Comparison of ENCODE assay signal across 8 cellular contexts in the genomic region with DNA sequence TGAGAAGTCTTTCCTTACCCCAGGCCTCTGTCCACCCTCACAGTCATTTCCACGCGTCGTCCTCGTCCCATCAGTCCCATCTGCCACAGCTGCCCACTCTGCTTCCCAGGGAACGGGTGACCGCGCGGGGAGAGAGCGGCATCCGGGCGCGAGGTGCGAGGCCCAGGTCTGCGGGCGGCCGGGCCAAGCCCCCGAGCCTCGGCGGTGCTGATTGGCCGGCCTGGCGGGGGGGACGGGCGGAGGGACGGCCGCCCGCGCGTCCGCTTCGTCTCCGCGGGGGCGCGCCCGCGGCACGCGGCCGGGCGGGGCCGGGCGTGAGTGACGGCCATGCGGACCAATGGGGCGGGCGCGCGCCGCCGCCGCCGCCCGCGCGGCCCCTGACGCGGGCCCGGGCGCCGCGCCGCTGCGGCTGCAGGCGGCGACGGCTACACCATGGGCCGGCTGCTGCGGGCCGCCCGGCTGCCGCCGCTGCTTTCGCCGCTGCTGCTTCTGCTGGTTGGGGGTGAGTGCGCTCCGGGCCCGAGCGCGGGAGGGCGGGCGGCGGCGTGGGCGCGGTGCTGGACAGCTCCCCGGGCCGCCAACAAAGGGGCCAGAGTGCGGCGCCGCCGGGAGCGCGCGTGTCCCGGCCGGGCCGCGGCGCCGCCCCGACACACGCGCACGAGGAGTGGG. TPM values are rescaled to one million over a fixed set of nuclear protein-coding genes. Genes with fewer than 3 reads are reported as not detected.
DNase-seq lines count a peak whose midpoint lies in the region; ATAC-seq and TF ChIP-seq lines count a peak whose summit lies in the region.

PODXL2 (plus strand) TSS at position 398 of the 669 bp plus-strand sequence; CDS start at position 433, 35 bp downstream.

- intact Hi-C loops in A673 (cut with micrococcal nuclease; ENCODE audit: unreplicated experiment), result no loop called here

- no TSS peak for BruUV-seq in A673 (replicated peaks; lab: Mats Ljungman, UMichigan)

- H3K4me3 Mint-ChIP-seq in memory B cell, result peak within 1 kb of the TSS; percentile 80
- H3K4me3 Mint-ChIP-seq in stimulated activated memory B cell treated with anti-CD40 and anti-IgM and Interleukin-4, amounts not matched to agents 10 μg/mL and 1 μg/mL and 100 μg/mL, for 72 hours, result peak within 1 kb of the TSS; percentile 76

- no peaks in the 10 kb centered on the region for H3K9me2 ChIP-seq in MM.1S (replicated peaks; ENCODE audit: insufficient read depth, low read length)

- H3K9ac ChIP-seq in MM.1S (ENCODE audit: low read length) (no peak within 1 kb of the TSS), endocrine pancreas (ENCODE audit: control insufficient read depth, insufficient read depth, low read length) (peak within 1 kb of the TSS; percentile 8)

- H2AFZ ChIP-seq in MM.1S (ENCODE audit: low read length), result no peak within 1 kb of the TSS

- H3K4me1 ChIP-seq in A673 (ENCODE audit: insufficient read depth, low read length, poor library complexity, severe bottlenecking) (peaks cover 7% of the 10 kb centered on the region), MM.1S (ENCODE audit: low read length) (no peaks in the 10 kb centered on the region), endocrine pancreas (ENCODE audit: control insufficient read depth, insufficient read depth, low read length) (peaks cover 5% of the 10 kb centered on the region)

- DNase-seq in A673 (ENCODE audit: low spot score), result peak; percentile 69
- peak; percentile 53 for DNase-seq in GM12865 (ENCODE audit: low read depth)
- peak; percentile 43 for DNase-seq in MM.1S
- DNase-seq in activated CD4-positive, alpha-beta T cell treated with anti-CD3 and anti-CD28 coated beads for 48 hours, result peak; percentile 38
- DNase-seq in memory B cell (ENCODE audit: low spot score in 2 of 2), result peak; percentile 26 to 32
- DNase-seq in NK-92 (lab: John Stamatoyannopoulos, UW; ENCODE audit: unreplicated experiment), result no peak

- peaks cover 21% of the 10 kb centered on the region for H3K4me1 Mint-ChIP-seq in memory B cell
- peaks cover 13% of the 10 kb centered on the region for H3K4me1 Mint-ChIP-seq in stimulated activated memory B cell treated with anti-CD40 and anti-IgM and Interleukin-4, amounts not matched to agents 10 μg/mL and 1 μg/mL and 100 μg/mL, for 72 hours

- TF ChIP-seq CTCF in A673 (conservative IDR thresholded peaks at IDR 0.05; ENCODE audit: low read depth, low read length), result no peak
- TF ChIP-seq CTCF in GM12865 (IDR thresholded peaks at IDR 0.05; ENCODE audit: insufficient read depth, low read depth, low read length, missing control alignments), result no peak
- no peak for TF ChIP-seq CTCF in MM.1S (IDR thresholded peaks at IDR 0.05; ENCODE audit: low read length)

- H3K9me3 Mint-ChIP-seq in memory B cell, result no peaks in the 10 kb centered on the region
- no peaks in the 10 kb centered on the region for H3K9me3 Mint-ChIP-seq in stimulated activated memory B cell treated with anti-CD40 and anti-IgM and Interleukin-4, amounts not matched to agents 10 μg/mL and 1 μg/mL and 100 μg/mL, for 72 hours

- peak within 1 kb of the TSS; percentile 57 for H3K4me3 ChIP-seq in A673 (ENCODE audit: low read depth, low read length, poor library complexity, severe bottlenecking)
- peak within 1 kb of the TSS; percentile 46 for H3K4me3 ChIP-seq in GM12865 (ENCODE audit: low read depth, low read length)
- peak within 1 kb of the TSS; percentile 61 for H3K4me3 ChIP-seq in MM.1S (ENCODE audit: low read length)
- peak within 1 kb of the TSS; percentile 35 for H3K4me3 ChIP-seq in endocrine pancreas (ENCODE audit: control insufficient read depth, insufficient read depth, low read length)

- no peaks in the 10 kb centered on the region for H4K20me1 ChIP-seq in MM.1S (ENCODE audit: insufficient read depth, low read length)

- peaks cover 10% of the 10 kb centered on the region for H3K27me3 ChIP-seq in A673 (replicated peaks; ENCODE audit: insufficient read depth, low read depth, low read length, poor library complexity)
- peaks cover 24% of the 10 kb centered on the region for H3K27me3 ChIP-seq in MM.1S (replicated peaks; ENCODE audit: insufficient read depth, low read length)
- no peaks in the 10 kb centered on the region for H3K27me3 ChIP-seq in endocrine pancreas (ENCODE audit: control insufficient read depth, insufficient read depth, low read length)

- peaks cover 1% of the 10 kb centered on the region for H3K36me3 Mint-ChIP-seq in memory B cell
- H3K36me3 Mint-ChIP-seq in stimulated activated memory B cell treated with anti-CD40 and anti-IgM and Interleukin-4, amounts not matched to agents 10 μg/mL and 1 μg/mL and 100 μg/mL, for 72 hours, result peaks cover 5% of the 10 kb centered on the region

- no peaks in the 10 kb centered on the region for H3K36me3 ChIP-seq in A673 (ENCODE audit: insufficient read depth, low read length, poor library complexity, severe bottlenecking)
- H3K36me3 ChIP-seq in MM.1S (replicated peaks; ENCODE audit: insufficient read depth, low read length), result no peaks in the 10 kb centered on the region
- H3K36me3 ChIP-seq in endocrine pancreas (ENCODE audit: control insufficient read depth, insufficient read depth, low read length), result no peaks in the 10 kb centered on the region

- peak within 1 kb of the TSS; percentile 89 for H3K4me2 ChIP-seq in MM.1S (ENCODE audit: low read depth, low read length)

- H3K27ac ChIP-seq in A673 (ENCODE audit: low read depth, low read length, poor library complexity, severe bottlenecking) (no peak within 1 kb of the TSS), MM.1S (ENCODE audit: low read length) (no peak within 1 kb of the TSS)

- H3K79me2 ChIP-seq in MM.1S (ENCODE audit: low read length), result no peaks in the 10 kb centered on the region

- peaks cover 10% of the 10 kb centered on the region for H3K27me3 Mint-ChIP-seq in memory B cell
- peaks cover 28% of the 10 kb centered on the region for H3K27me3 Mint-ChIP-seq in stimulated activated memory B cell treated with anti-CD40 and anti-IgM and Interleukin-4, amounts not matched to agents 10 μg/mL and 1 μg/mL and 100 μg/mL, for 72 hours

- H3K27ac Mint-ChIP-seq in memory B cell, result peak within 1 kb of the TSS; percentile 58
- H3K27ac Mint-ChIP-seq in stimulated activated memory B cell treated with anti-CD40 and anti-IgM and Interleukin-4, amounts not matched to agents 10 μg/mL and 1 μg/mL and 100 μg/mL, for 72 hours, result peak within 1 kb of the TSS; percentile 54

- CTCF ChIA-PET in A673 (lab: Charles Lee), result no interaction called here

- no peaks in the 10 kb centered on the region for H3F3A ChIP-seq in MM.1S (ENCODE audit: insufficient read depth, low read length)

- POLR2A ChIA-PET in A673 (lab: Charles Lee; ENCODE audit: low non-redundant PET), result no interaction called here

- peak; percentile 55 for ATAC-seq in memory B cell (ENCODE audit: low read depth)
- peak; percentile 73 for ATAC-seq in stimulated activated memory B cell treated with anti-CD40 and anti-IgM and Interleukin-4, amounts not matched to agents 10 μg/mL and 1 μg/mL and 100 μg/mL, for 72 hours

- H3K9me3 ChIP-seq in A673 (ENCODE audit: low read depth, low read length, poor library complexity, severe bottlenecking) (no peaks in the 10 kb centered on the region), MM.1S (replicated peaks; ENCODE audit: insufficient read depth, low read length) (no peaks in the 10 kb centered on the region), endocrine pancreas (ENCODE audit: control insufficient read depth, low read length) (no peaks in the 10 kb centered on the region)

RNA-seq across cellular contexts. Expression of gene PODXL2, which starts in this region (rescaled TPM):
- 26.6 and 35.9 TPM in 2 replicates for total RNA-seq in A673 (2021)
